Comparison of ENCODE assay signal across 8 cellular contexts in genomic region chr15:92079047-92079446, GRCh38.
DNase-seq lines count a peak whose midpoint lies in the region; ATAC-seq and TF ChIP-seq lines count a peak whose summit lies in the region.

No MANE protein-coding gene starts in this region.

- no peak overlapping the region for H3K4me3 Mint-ChIP-seq in dendritic cell treated with granulocyte-macrophage colony-stimulating factor and Interleukin-4, amounts not matched to agents 40 ng/mL and 50 ng/mL, for 4 days
- H3K4me3 Mint-ChIP-seq in stimulated activated effector memory CD8-positive, alpha-beta T cell treated with anti-CD3 and anti-CD28 coated beads, Interleukin-12 subunit alpha, Interleukin-12 subunit beta, amount 100 ng/mL, for 72 hours = no peak overlapping the region

- H3K4me3 ChIP-seq in cardiac muscle cell = no peak overlapping the region

- peaks cover 20% of the 10 kb centered on the region for H3K36me3 Mint-ChIP-seq in dendritic cell treated with granulocyte-macrophage colony-stimulating factor and Interleukin-4, amounts not matched to agents 40 ng/mL and 50 ng/mL, for 4 days (ENCODE audit: low read depth)
- H3K36me3 Mint-ChIP-seq in stimulated activated effector memory CD8-positive, alpha-beta T cell treated with anti-CD3 and anti-CD28 coated beads, Interleukin-12 subunit alpha, Interleukin-12 subunit beta, amount 100 ng/mL, for 72 hours = no peaks in the 10 kb centered on the region

- peaks cover 7% of the 10 kb centered on the region for H3K9me3 Mint-ChIP-seq in dendritic cell treated with granulocyte-macrophage colony-stimulating factor and Interleukin-4, amounts not matched to agents 40 ng/mL and 50 ng/mL, for 4 days
- H3K9me3 Mint-ChIP-seq in stimulated activated effector memory CD8-positive, alpha-beta T cell treated with anti-CD3 and anti-CD28 coated beads, Interleukin-12 subunit alpha, Interleukin-12 subunit beta, amount 100 ng/mL, for 72 hours = no peaks in the 10 kb centered on the region

- H3K27me3 ChIP-seq in cardiac muscle cell = no peaks in the 10 kb centered on the region

- no peak overlapping the region for H3K27ac ChIP-seq in cardiac muscle cell

- H3K27me3 Mint-ChIP-seq in dendritic cell treated with granulocyte-macrophage colony-stimulating factor and Interleukin-4, amounts not matched to agents 40 ng/mL and 50 ng/mL, for 4 days = no peaks in the 10 kb centered on the region

- ATAC-seq in stimulated activated effector memory CD8-positive, alpha-beta T cell treated with anti-CD3 and anti-CD28 coated beads, Interleukin-12 subunit alpha, Interleukin-12 subunit beta, amount 100 ng/mL, for 72 hours = no peak
- ATAC-seq in esophagus mucosa = no peak

- intact Hi-C loops in cardiac septum (cut with DNase I) = loop anchor here (5.0 kb wide), 2 partner anchors 107 to 137 kb away; no protein-coding TSS in a partner anchor
- intact Hi-C loops in dendritic cell treated with granulocyte-macrophage colony-stimulating factor and Interleukin-4, amounts not matched to agents 40 ng/mL and 50 ng/mL, for 4 days (cut with micrococcal nuclease) = loop anchor here (10.0 kb wide), 3 partner anchors 104 to 374 kb away; no protein-coding TSS in a partner anchor

- TF ChIP-seq CTCF in cardiac muscle cell (IDR thresholded peaks at IDR 0.05; ENCODE audit: low read depth, low read length) = peak; percentile 35

- peaks cover 5% of the 10 kb centered on the region for H3K4me1 ChIP-seq in cardiac muscle cell (ENCODE audit: low read depth)

- H3K27ac Mint-ChIP-seq in dendritic cell treated with granulocyte-macrophage colony-stimulating factor and Interleukin-4, amounts not matched to agents 40 ng/mL and 50 ng/mL, for 4 days = peak overlapping the region; percentile 50
- H3K27ac Mint-ChIP-seq in stimulated activated effector memory CD8-positive, alpha-beta T cell treated with anti-CD3 and anti-CD28 coated beads, Interleukin-12 subunit alpha, Interleukin-12 subunit beta, amount 100 ng/mL, for 72 hours = peak overlapping the region; percentile 37

- H3K9me3 ChIP-seq in cardiac muscle cell (ENCODE audit: low read depth) = no peaks in the 10 kb centered on the region

- peaks cover 65% of the 10 kb centered on the region for H3K4me1 Mint-ChIP-seq in dendritic cell treated with granulocyte-macrophage colony-stimulating factor and Interleukin-4, amounts not matched to agents 40 ng/mL and 50 ng/mL, for 4 days (ENCODE audit: low read depth)
- H3K4me1 Mint-ChIP-seq in stimulated activated effector memory CD8-positive, alpha-beta T cell treated with anti-CD3 and anti-CD28 coated beads, Interleukin-12 subunit alpha, Interleukin-12 subunit beta, amount 100 ng/mL, for 72 hours = peaks cover 34% of the 10 kb centered on the region

- H3K36me3 ChIP-seq in cardiac muscle cell = no peaks in the 10 kb centered on the region

- DNase-seq in cardiac muscle cell (ENCODE audit: low read depth in 1 of 2, low spot score in 1 of 2) (no peak), cardiac septum (ENCODE audit: low spot score) (no peak), OCI-M1 (lab: John Stamatoyannopoulos, UW) (peak; percentile 66), NCI-H345 (lab: John Stamatoyannopoulos, UW) (no peak), dedifferentiated amniotic fluid mesenchymal stem cell (ENCODE audit: extremely low spot score) (no peak)
- DNase-seq in stimulated activated effector memory CD8-positive, alpha-beta T cell treated with anti-CD3 and anti-CD28 coated beads, Interleukin-12 subunit alpha, Interleukin-12 subunit beta, amount 100 ng/mL, for 72 hours (ENCODE audit: low spot score in 2 of 2) = no peak
